ENCODE assay signal across 10 cellular contexts in genomic region chr1:52601976-52602327, GRCh38. TPM values are rescaled to one million over a fixed set of nuclear protein-coding genes. Genes with fewer than 3 reads are reported as not detected.
A peak's percentile ranks its signal among the peaks of the same experiment; 100 is the strongest.
DNase-seq lines count a peak whose midpoint lies in the region; ATAC-seq lines count a peak whose summit lies in the region.
"Had no signal": no experiment of that assay in that cellular context is flagged by ENCODE, and none has a peak within 500 bp of the region (broad histone marks: within the 10 kb centered on the region; RNA-seq: fewer than 3 reads in every experiment).

No MANE protein-coding gene starts in this region.

- peaks cover 31% of the 10 kb centered on the region for H3K27me3 ChIP-seq in HUES6 (ENCODE audit: control insufficient read depth, insufficient read depth, low read length)

- no peak overlapping the region for H3K27ac ChIP-seq in HUES6 (ENCODE audit: low read depth, low read length)

- peak overlapping the region; percentile 83 for H3K9ac ChIP-seq in HUES6 (ENCODE audit: low read length)

- H3K27me3 Mint-ChIP-seq in activated naive CD8-positive, alpha-beta T cell treated with anti-CD3 and anti-CD28 coated beads, Interleukin-2, amount 10 ng/mL, durations not matched to agents 7 days and 5 days: no peaks in the 10 kb centered on the region

- POLR2A ChIA-PET in activated naive CD8-positive, alpha-beta T cell treated with anti-CD3 and anti-CD28 coated beads, Interleukin-2, amount 10 ng/mL, durations not matched to agents 7 days and 5 days (lab: Charles Lee): interaction anchor here (1.1 to 1.4 kb wide), 4 partner anchors 30 to 198 kb away, joined by 3 to 5 read pairs (median 4); partner anchors contain the start of genes ORC1, PRPF38A and TUT4

- H3K9me3 Mint-ChIP-seq in activated naive CD8-positive, alpha-beta T cell treated with anti-CD3 and anti-CD28 coated beads, Interleukin-2, amount 10 ng/mL, durations not matched to agents 7 days and 5 days: no peaks in the 10 kb centered on the region
- H3K9me3 Mint-ChIP-seq in stimulated activated effector memory CD8-positive, alpha-beta T cell treated with anti-CD3 and anti-CD28 coated beads, Interleukin-12 subunit alpha, Interleukin-12 subunit beta, amount 100 ng/mL, for 72 hours: no peaks in the 10 kb centered on the region

- no peak for DNase-seq in activated naive CD8-positive, alpha-beta T cell treated with anti-CD3 and anti-CD28 coated beads, Interleukin-2, amount 10 ng/mL, durations not matched to agents 7 days and 5 days
- DNase-seq in stimulated activated effector memory CD8-positive, alpha-beta T cell treated with anti-CD3 and anti-CD28 coated beads, Interleukin-12 subunit alpha, Interleukin-12 subunit beta, amount 100 ng/mL, for 72 hours (ENCODE audit: low spot score in 2 of 2): no peak
- no peak for DNase-seq in cerebellar nuclear complex (lab: John Stamatoyannopoulos, UW)
- DNase-seq in dedifferentiated amniotic fluid mesenchymal stem cell (ENCODE audit: extremely low spot score): no peak

- H3K4me3 Mint-ChIP-seq in activated naive CD8-positive, alpha-beta T cell treated with anti-CD3 and anti-CD28 coated beads, Interleukin-2, amount 10 ng/mL, durations not matched to agents 7 days and 5 days: peak overlapping the region; percentile 74
- peak overlapping the region; percentile 80 for H3K4me3 Mint-ChIP-seq in stimulated activated effector memory CD8-positive, alpha-beta T cell treated with anti-CD3 and anti-CD28 coated beads, Interleukin-12 subunit alpha, Interleukin-12 subunit beta, amount 100 ng/mL, for 72 hours

- peak overlapping the region; percentile 41 for H3K27ac Mint-ChIP-seq in activated naive CD8-positive, alpha-beta T cell treated with anti-CD3 and anti-CD28 coated beads, Interleukin-2, amount 10 ng/mL, durations not matched to agents 7 days and 5 days
- peak overlapping the region; percentile 93 for H3K27ac Mint-ChIP-seq in stimulated activated effector memory CD8-positive, alpha-beta T cell treated with anti-CD3 and anti-CD28 coated beads, Interleukin-12 subunit alpha, Interleukin-12 subunit beta, amount 100 ng/mL, for 72 hours

- no peaks in the 10 kb centered on the region for H3K36me3 ChIP-seq in HUES6 (ENCODE audit: control insufficient read depth, insufficient read depth, low read length)

- peaks cover 17% of the 10 kb centered on the region for H3K4me1 ChIP-seq in HUES6 (ENCODE audit: control insufficient read depth, insufficient read depth, low read length)

- H3K4me3 ChIP-seq in HUES6 (ENCODE audit: low read depth, low read length) (peak overlapping the region; percentile 55), iPS-18c (ENCODE audit: insufficient read depth, low read depth, low read length) (peak overlapping the region; percentile 42)
- H3K4me3 ChIP-seq: K562 had no signal

- H3K9me3 ChIP-seq in HUES6 (ENCODE audit: control insufficient read depth, insufficient read depth, low read depth, low read length) (no peaks in the 10 kb centered on the region), iPS-18c (ENCODE audit: control insufficient read depth, insufficient read depth, low read length) (no peaks in the 10 kb centered on the region)

- H3K36me3 Mint-ChIP-seq in activated naive CD8-positive, alpha-beta T cell treated with anti-CD3 and anti-CD28 coated beads, Interleukin-2, amount 10 ng/mL, durations not matched to agents 7 days and 5 days: peaks cover 8% of the 10 kb centered on the region
- H3K36me3 Mint-ChIP-seq in stimulated activated effector memory CD8-positive, alpha-beta T cell treated with anti-CD3 and anti-CD28 coated beads, Interleukin-12 subunit alpha, Interleukin-12 subunit beta, amount 100 ng/mL, for 72 hours: no peaks in the 10 kb centered on the region

- H3K4me1 Mint-ChIP-seq in activated naive CD8-positive, alpha-beta T cell treated with anti-CD3 and anti-CD28 coated beads, Interleukin-2, amount 10 ng/mL, durations not matched to agents 7 days and 5 days: peaks cover 27% of the 10 kb centered on the region
- H3K4me1 Mint-ChIP-seq in stimulated activated effector memory CD8-positive, alpha-beta T cell treated with anti-CD3 and anti-CD28 coated beads, Interleukin-12 subunit alpha, Interleukin-12 subunit beta, amount 100 ng/mL, for 72 hours: peaks cover 42% of the 10 kb centered on the region

- ATAC-seq in activated naive CD8-positive, alpha-beta T cell treated with anti-CD3 and anti-CD28 coated beads, Interleukin-2, amount 10 ng/mL, durations not matched to agents 7 days and 5 days (ENCODE audit: low read depth): no peak
- ATAC-seq in stimulated activated effector memory CD8-positive, alpha-beta T cell treated with anti-CD3 and anti-CD28 coated beads, Interleukin-12 subunit alpha, Interleukin-12 subunit beta, amount 100 ng/mL, for 72 hours: peak; percentile 2
- ATAC-seq in HG03108 (IDR thresholded peaks at IDR 0.05; ENCODE audit: unreplicated experiment): no peak
- ATAC-seq in HG02588 (IDR thresholded peaks at IDR 0.05; ENCODE audit: unreplicated experiment): no peak
- ATAC-seq: K562 had no signal

RNA-seq across cellular contexts. Expression of gene GPX7, which starts 0.2 kb away (rescaled TPM):
- total RNA-seq in activated naive CD8-positive, alpha-beta T cell treated with anti-CD3 and anti-CD28 coated beads, Interleukin-2, amount 10 ng/mL, durations not matched to agents 7 days and 5 days: 10 to 100 TPM; 13.5 to 13.9 TPM
- total RNA-seq: K562 had no signal

RNA-seq across cellular contexts. Expression of gene SHISAL2A, which starts 31.0 kb away (rescaled TPM):
- total RNA-seq in activated naive CD8-positive, alpha-beta T cell treated with anti-CD3 and anti-CD28 coated beads, Interleukin-2, amount 10 ng/mL, durations not matched to agents 7 days and 5 days: 10 to 100 TPM; 27.9 to 28.8 TPM
- total RNA-seq: myocyte had no signal

RNA-seq across cellular contexts. Expression of gene TUT4, which starts 49.1 kb away (rescaled TPM):
- total RNA-seq in activated naive CD8-positive, alpha-beta T cell treated with anti-CD3 and anti-CD28 coated beads, Interleukin-2, amount 10 ng/mL, durations not matched to agents 7 days and 5 days: 100 to 1,000 TPM; 104 to 110 TPM
